8 cellular contexts compared by ENCODE assay signal in genomic region chrX:3962511-3963350, GRCh38.
A peak's percentile ranks its signal among the peaks of the same experiment; 100 is the strongest.
DNase-seq lines count a peak whose midpoint lies in the region; ATAC-seq and TF ChIP-seq lines count a peak whose summit lies in the region.

No MANE protein-coding gene starts in this region.

- intact Hi-C loops in esophagus squamous epithelium (cut with DNase I), result no loop called here

- no peak for TF ChIP-seq POLR2A in esophagus squamous epithelium (IDR thresholded peaks at IDR 0.05)

- H3K9me3 ChIP-seq in esophagus squamous epithelium, result no peaks in the 10 kb centered on the region

- H3K36me3 ChIP-seq in esophagus squamous epithelium, result no peaks in the 10 kb centered on the region

- H3K4me1 ChIP-seq in esophagus squamous epithelium, result peaks cover 0 to 5% (median 0%) of the 10 kb centered on the region in 3 donors

- no peak overlapping the region for H3K4me3 ChIP-seq in esophagus squamous epithelium

- DNase-seq in D341Med (ENCODE audit: low spot score) (peak; percentile 23), NCI-H748 treated with DMSO at 0.1 percent for 48 hours (lab: John Stamatoyannopoulos, UW) (peak; percentile 51), esophagus squamous epithelium (lab: John Stamatoyannopoulos, UW) (no peak), putamen (ENCODE audit: low spot score) (peak; percentile 3), GDM1 (lab: John Stamatoyannopoulos, UW) (no peak)

- TF ChIP-seq CTCF in esophagus squamous epithelium (IDR thresholded peaks at IDR 0.05), result peak in 4 of 6 experiments; percentile 17 to 45 (median 32)

- WGBS in esophagus squamous epithelium, 2 donors, result 3 to 6% methylated on average over 14 to 15 of the region's 15 CpGs

- no peaks in the 10 kb centered on the region for H3K27me3 ChIP-seq in esophagus squamous epithelium

- no peak overlapping the region for H3K27ac ChIP-seq in esophagus squamous epithelium

- ATAC-seq in GM21723 (IDR thresholded peaks at IDR 0.05; ENCODE audit: unreplicated experiment) (peak; percentile 51), HG03095 (IDR thresholded peaks at IDR 0.05; ENCODE audit: unreplicated experiment) (no peak), HG03565 (IDR thresholded peaks at IDR 0.05; ENCODE audit: unreplicated experiment) (no peak)

Comparison
In these comparisons a context has a peak if more than half of its experiments do, and no peak if none do; other contexts are left out.
1. DNase-seq: peak in D341Med (single experiment), NCI-H748 treated with DMSO at 0.1 percent for 48 hours (single experiment) and putamen (single experiment); none in esophagus squamous epithelium (single experiment) and GDM1 (single experiment).